11 cellular contexts compared by ENCODE assay signal in the genomic region with DNA sequence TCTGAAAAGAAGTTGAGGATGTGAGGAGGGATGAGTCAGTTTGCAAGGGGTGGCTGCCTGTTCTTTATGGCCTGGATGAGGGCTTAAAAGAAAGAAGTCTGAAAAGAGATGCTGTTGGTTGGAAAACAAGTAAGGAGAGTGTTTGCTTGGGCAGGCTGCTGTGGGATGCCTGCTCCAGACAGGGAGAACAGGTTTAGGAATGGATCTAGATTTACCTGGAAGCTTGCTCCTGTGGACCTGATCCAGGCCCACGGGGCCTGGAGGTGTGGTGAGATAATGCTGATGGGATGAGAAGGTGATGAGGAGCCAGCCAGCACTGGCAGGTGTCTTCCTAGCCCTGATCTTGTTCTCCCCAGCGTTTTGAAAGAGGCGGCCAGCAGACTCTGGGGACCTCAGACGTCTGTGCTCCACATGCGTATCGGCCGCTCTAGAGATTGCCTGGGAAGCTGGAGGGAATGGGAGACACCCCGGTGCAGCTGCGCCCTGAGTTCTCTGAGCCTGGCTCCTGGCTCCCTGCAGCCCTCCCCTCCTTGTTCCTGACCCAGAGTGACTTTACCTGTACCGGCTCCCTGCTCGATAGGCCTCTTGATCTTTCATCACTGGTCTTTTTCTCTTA.
"Had no signal": no experiment of that assay in that cellular context is flagged by ENCODE, and none has a peak within 500 bp of the region (broad histone marks: within the 10 kb centered on the region; RNA-seq: fewer than 3 reads in every experiment).

No MANE protein-coding gene starts in this region.

- ATAC-seq: activated CD8-positive, alpha-beta T cell treated with anti-CD3 and anti-CD28 coated beads, Interleukin-2, amount 10 ng/mL, durations not matched to agents 7 days and 5 days; activated naive CD4-positive, alpha-beta T cell treated with anti-CD3 and anti-CD28 coated beads, Interleukin-2, amount 50 U/mL, for 72 hours; heart left ventricle had no signal

- FAIRE-seq: keratinocyte, small intestine had no signal

- H3K27ac Mint-ChIP-seq: activated CD8-positive, alpha-beta T cell treated with anti-CD3 and anti-CD28 coated beads, Interleukin-2, amount 10 ng/mL, durations not matched to agents 7 days and 5 days; activated naive CD4-positive, alpha-beta T cell treated with anti-CD3 and anti-CD28 coated beads, Interleukin-2, amount 50 U/mL, for 72 hours had no signal

- H3K36me3 Mint-ChIP-seq: activated naive CD4-positive, alpha-beta T cell treated with anti-CD3 and anti-CD28 coated beads, Interleukin-2, amount 50 U/mL, for 72 hours had no signal

- H3K9me3 Mint-ChIP-seq: activated naive CD4-positive, alpha-beta T cell treated with anti-CD3 and anti-CD28 coated beads, Interleukin-2, amount 50 U/mL, for 72 hours had no signal

- H3K4me3 Mint-ChIP-seq: activated CD8-positive, alpha-beta T cell treated with anti-CD3 and anti-CD28 coated beads, Interleukin-2, amount 10 ng/mL, durations not matched to agents 7 days and 5 days had no signal

- DNase-seq: activated CD8-positive, alpha-beta T cell treated with anti-CD3 and anti-CD28 coated beads, Interleukin-2, amount 10 ng/mL, durations not matched to agents 7 days and 5 days; foreskin melanocyte; heart left ventricle; left ventricle myocardium inferior; mesenchymal stem cell; small intestine; substantia nigra; SW 1271; trophoblast cell had no signal
